ENCODE assay signal across 8 cellular contexts in the genomic region with DNA sequence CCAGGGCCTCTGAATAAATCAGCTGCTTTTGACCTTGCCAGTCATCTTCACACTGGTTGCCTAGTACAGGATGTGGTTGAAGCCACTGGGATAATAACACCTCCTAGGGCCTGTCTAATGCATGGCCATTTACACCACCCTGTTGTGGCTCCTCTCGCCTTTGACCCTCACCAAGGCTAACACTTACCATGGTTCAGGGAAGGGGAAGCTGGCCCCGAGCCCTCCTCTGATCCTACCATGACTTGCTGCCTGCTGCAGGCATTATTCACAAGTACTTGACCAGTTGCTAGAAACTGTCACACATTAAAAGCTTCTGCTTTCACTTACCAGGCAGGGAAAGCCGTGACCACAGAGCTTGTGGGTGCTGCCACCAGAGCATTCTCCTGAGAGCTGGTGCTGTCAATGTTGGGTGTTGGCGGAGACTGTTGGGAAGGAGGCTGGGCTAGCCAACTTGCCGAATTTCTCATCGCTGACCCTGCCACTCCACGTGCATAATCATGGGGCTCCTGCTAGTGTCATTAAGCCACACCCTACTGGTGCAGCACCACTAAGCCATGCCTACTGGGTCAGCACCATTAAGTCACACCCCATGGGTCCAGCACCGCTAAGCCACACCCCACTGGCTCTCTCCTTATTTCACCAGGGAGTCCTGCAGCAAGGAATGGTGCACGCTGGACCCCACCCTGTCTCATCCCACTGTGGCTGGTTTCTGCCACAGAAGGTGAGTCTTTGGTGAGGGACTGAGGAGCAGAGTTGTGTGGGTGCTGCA. TPM values are rescaled to one million over a fixed set of nuclear protein-coding genes. Genes with fewer than 3 reads are reported as not detected.
A peak's percentile ranks its signal among the peaks of the same experiment; 100 is the strongest.
DNase-seq lines count a peak whose midpoint lies in the region; ATAC-seq and TF ChIP-seq lines count a peak whose summit lies in the region.

No MANE protein-coding gene starts in this region.

- H3K4me3 ChIP-seq in hepatocyte (no peak overlapping the region), aorta (ENCODE audit: low read length in 2 of 2) (no peak overlapping the region)

- ATAC-seq in GM19467 (IDR thresholded peaks at IDR 0.05; ENCODE audit: unreplicated experiment) (peak; percentile 58), aorta (ENCODE audit: low FRiP score) (no peak)

- peaks cover 79% of the 10 kb centered on the region for H3K4me1 Mint-ChIP-seq in activated naive CD4-positive, alpha-beta T cell treated with anti-CD3 and anti-CD28 coated beads, Interleukin-2, amount 10 ng/mL, durations not matched to agents 7 days and 5 days

- in situ Hi-C loops in KBM-7 (cut with MboI; ENCODE audit: low pct_unique_long_range_greater_than_20kb, low sequenced_read_pairs) = no loop called here

- H3K36me3 ChIP-seq in hepatocyte (replicated peaks; ENCODE audit: insufficient read depth, low read depth) (no peaks in the 10 kb centered on the region), aorta (ENCODE audit: control insufficient read depth in 1 of 2, insufficient read depth in 2 of 2, low read length in 1 of 2) (no peaks in the 10 kb centered on the region)

- H3K27ac ChIP-seq in hepatocyte (no peak overlapping the region), aorta (ENCODE audit: low read depth in 1 of 2, low read length in 2 of 2) (no peak overlapping the region)

- H3K27me3 Mint-ChIP-seq in activated naive CD4-positive, alpha-beta T cell treated with anti-CD3 and anti-CD28 coated beads, Interleukin-2, amount 10 ng/mL, durations not matched to agents 7 days and 5 days = no peaks in the 10 kb centered on the region

- H3K4me1 ChIP-seq in hepatocyte (ENCODE audit: insufficient read depth) = no peaks in the 10 kb centered on the region
- H3K4me1 ChIP-seq in aorta (ENCODE audit: control insufficient read depth in 1 of 2, insufficient read depth in 2 of 2, low read length in 2 of 2) = no peaks in the 10 kb centered on the region

- H3K27me3 ChIP-seq in hepatocyte = no peaks in the 10 kb centered on the region
- H3K27me3 ChIP-seq in aorta (ENCODE audit: control insufficient read depth in 1 of 2, insufficient read depth in 2 of 2, low read length in 1 of 2) = no peaks in the 10 kb centered on the region

- H3K9me3 Mint-ChIP-seq in activated naive CD4-positive, alpha-beta T cell treated with anti-CD3 and anti-CD28 coated beads, Interleukin-2, amount 10 ng/mL, durations not matched to agents 7 days and 5 days = no peaks in the 10 kb centered on the region

- no peak overlapping the region for H2AFZ ChIP-seq in hepatocyte

- no peaks in the 10 kb centered on the region for H3K9me3 ChIP-seq in hepatocyte (ENCODE audit: low read depth)
- no peaks in the 10 kb centered on the region for H3K9me3 ChIP-seq in aorta (ENCODE audit: control insufficient read depth, low read length)

- no peak overlapping the region for H3K4me3 Mint-ChIP-seq in activated naive CD4-positive, alpha-beta T cell treated with anti-CD3 and anti-CD28 coated beads, Interleukin-2, amount 10 ng/mL, durations not matched to agents 7 days and 5 days

- peaks cover 6% of the 10 kb centered on the region for H3K36me3 Mint-ChIP-seq in activated naive CD4-positive, alpha-beta T cell treated with anti-CD3 and anti-CD28 coated beads, Interleukin-2, amount 10 ng/mL, durations not matched to agents 7 days and 5 days

- CTCF ChIA-PET in activated naive CD4-positive, alpha-beta T cell treated with anti-CD3 and anti-CD28 coated beads, Interleukin-2, amount 10 ng/mL, durations not matched to agents 7 days and 5 days (lab: Charles Lee) = interaction anchor here (1.0 to 1.5 kb wide), 2 partner anchors 23 to 27 kb away, joined by 3 read pairs; no protein-coding TSS in a partner anchor

- no peaks in the 10 kb centered on the region for H3K79me2 ChIP-seq in hepatocyte

- H3K9me2 ChIP-seq in hepatocyte (replicated peaks; ENCODE audit: insufficient read depth) = no peaks in the 10 kb centered on the region

- no peaks in the 10 kb centered on the region for H4K20me1 ChIP-seq in hepatocyte (ENCODE audit: insufficient read depth, poor library complexity, severe bottlenecking)

- DNase-seq in COLO668 (lab: John Stamatoyannopoulos, UW; ENCODE audit: unreplicated experiment) = peak; percentile 64
- DNase-seq in KBM-7 = peak; percentile 51
- DNase-seq in activated naive CD4-positive, alpha-beta T cell treated with anti-CD3 and anti-CD28 coated beads, Interleukin-2, amount 10 ng/mL, durations not matched to agents 7 days and 5 days = peak; percentile 53
- no peak for DNase-seq in hepatocyte (ENCODE audit: low spot score)
- no peak for DNase-seq in NCI-H1436 treated with DMSO at 0.1 percent for 48 hours (lab: John Stamatoyannopoulos, UW)
- DNase-seq in NCI-H2107 treated with DMSO at 0.1 percent for 48 hours (lab: John Stamatoyannopoulos, UW; ENCODE audit: unreplicated experiment) = no peak
- DNase-seq in aorta = no peak

- H3K4me2 ChIP-seq in hepatocyte = no peak overlapping the region

- no peak for TF ChIP-seq CTCF in hepatocyte (IDR thresholded peaks at IDR 0.05; ENCODE audit: poor library complexity)

- peak overlapping the region; percentile 44 for H3K27ac Mint-ChIP-seq in activated naive CD4-positive, alpha-beta T cell treated with anti-CD3 and anti-CD28 coated beads, Interleukin-2, amount 10 ng/mL, durations not matched to agents 7 days and 5 days

- intact Hi-C loops in aorta (cut with DNase I) = no loop called here

- 88% methylated on average over 9 of the region's 9 CpGs for WGBS in hepatocyte (ENCODE audit: low lambda C conversion rate, missing lambda C conversion rate)
- WGBS in aorta, 2 donors = 83 to 89% methylated on average over 9 of the region's 9 CpGs

RNA-seq across cellular contexts. Expression of gene TTC39C, which starts 47.0 kb away (rescaled TPM):
- total RNA-seq in hepatocyte = 36.7 and 41.6 TPM in 2 replicates
- 17.2 and 23.9 TPM in 2 replicates for polyA plus RNA-seq in hepatocyte
- total RNA-seq in aorta = 10 to 100 TPM; 13.4 to 21.2 TPM
- polyA plus RNA-seq in aorta = 10 to 100 TPM in 1 of 2 donors, 1 to 10 TPM in 1; 2.3 to 14.8 TPM

Comparison
In these comparisons a context has a peak if more than half of its experiments do, and no peak if none do; other contexts are left out.
1. DNase-seq: peak in COLO668 (single experiment), KBM-7 (single experiment) and activated naive CD4-positive, alpha-beta T cell treated with anti-CD3 and anti-CD28 coated beads, Interleukin-2, amount 10 ng/mL, durations not matched to agents 7 days and 5 days (single experiment); none in hepatocyte (single experiment), NCI-H1436 treated with DMSO at 0.1 percent for 48 hours (single experiment), NCI-H2107 treated with DMSO at 0.1 percent for 48 hours (single experiment) and aorta (0 of 2).